ENCODE assay signal across 8 cellular contexts in genomic region chr10:97333601-97334369, GRCh38. TPM values are rescaled to one million over a fixed set of nuclear protein-coding genes. Genes with fewer than 3 reads are reported as not detected.
DNase-seq lines count a peak whose midpoint lies in the region; ATAC-seq and TF ChIP-seq lines count a peak whose summit lies in the region.

No MANE protein-coding gene starts in this region.

- H3K27me3 ChIP-seq in ascending aorta = no peaks in the 10 kb centered on the region

- H3K4me3 ChIP-seq in ascending aorta = peak overlapping the region; percentile 73 to 98
- peak overlapping the region; percentile 77 for H3K4me3 ChIP-seq in iPS-11a (ENCODE audit: low read depth, low read length)
- peak overlapping the region; percentile 75 for H3K4me3 ChIP-seq in skeletal muscle cell (ENCODE audit: low read depth, low read length)

- peak; percentile 22 for ATAC-seq in HG03025 (IDR thresholded peaks at IDR 0.05; ENCODE audit: low FRiP score, unreplicated experiment)
- no peak for ATAC-seq in HG02981 (IDR thresholded peaks at IDR 0.05; ENCODE audit: unreplicated experiment)

- H3K36me3 ChIP-seq in ascending aorta = peaks cover 4 to 13% of the 10 kb centered on the region in 2 donors

- peaks cover 6 to 39% of the 10 kb centered on the region in 2 donors for H3K4me1 ChIP-seq in ascending aorta

- H3K9me3 ChIP-seq in ascending aorta = no peaks in the 10 kb centered on the region

- no peak for TF ChIP-seq CTCF in ascending aorta (IDR thresholded peaks at IDR 0.05)

- intact Hi-C loops in ascending aorta (cut with DNase I) = loop anchor here (1.0 to 2.0 kb wide), 3 partner anchors 14 to 67 kb away; partner anchors contain the start of genes ARHGAP19, FRAT1 and RRP12

- DNase-seq in activated T-cell treated with anti-CD3 and anti-CD28 coated beads for 1 hour (ENCODE audit: low read depth) (peak; percentile 6), activated T-cell treated with anti-CD3 and anti-CD28 coated beads for 4 hours (no peak), RKO (ENCODE audit: low spot score) (peak; percentile 79), ascending aorta (ENCODE audit: low spot score in 2 of 2) (peak in 1 of 2 donors; percentile 80), skeletal muscle cell (ENCODE audit: low read depth) (no peak)

- peak overlapping the region; percentile 87 to 96 for H3K27ac ChIP-seq in ascending aorta

RNA-seq across cellular contexts. Expression of gene FRAT2, which starts 0.7 kb away (rescaled TPM):
- total RNA-seq in ascending aorta = 32.0 TPM

RNA-seq across cellular contexts. Expression of gene FRAT1, which starts 14.7 kb away (rescaled TPM):
- total RNA-seq in ascending aorta = 5.2 TPM

RNA-seq across cellular contexts. Expression of gene ARHGAP19, which starts 41.3 kb away (rescaled TPM):
- 4.5 TPM for total RNA-seq in ascending aorta

Comparison
In these comparisons a context has a peak if more than half of its experiments do, and no peak if none do; other contexts are left out.
1. DNase-seq: peak in activated T-cell treated with anti-CD3 and anti-CD28 coated beads for 1 hour (single experiment) and RKO (single experiment); none in activated T-cell treated with anti-CD3 and anti-CD28 coated beads for 4 hours (single experiment) and skeletal muscle cell (single experiment).
2. Peak in every context shown above with its lines, with median percentiles within 50 percentile points of each other: H3K4me3 ChIP-seq.